ENCODE assay signal across 9 cellular contexts in the genomic region with DNA sequence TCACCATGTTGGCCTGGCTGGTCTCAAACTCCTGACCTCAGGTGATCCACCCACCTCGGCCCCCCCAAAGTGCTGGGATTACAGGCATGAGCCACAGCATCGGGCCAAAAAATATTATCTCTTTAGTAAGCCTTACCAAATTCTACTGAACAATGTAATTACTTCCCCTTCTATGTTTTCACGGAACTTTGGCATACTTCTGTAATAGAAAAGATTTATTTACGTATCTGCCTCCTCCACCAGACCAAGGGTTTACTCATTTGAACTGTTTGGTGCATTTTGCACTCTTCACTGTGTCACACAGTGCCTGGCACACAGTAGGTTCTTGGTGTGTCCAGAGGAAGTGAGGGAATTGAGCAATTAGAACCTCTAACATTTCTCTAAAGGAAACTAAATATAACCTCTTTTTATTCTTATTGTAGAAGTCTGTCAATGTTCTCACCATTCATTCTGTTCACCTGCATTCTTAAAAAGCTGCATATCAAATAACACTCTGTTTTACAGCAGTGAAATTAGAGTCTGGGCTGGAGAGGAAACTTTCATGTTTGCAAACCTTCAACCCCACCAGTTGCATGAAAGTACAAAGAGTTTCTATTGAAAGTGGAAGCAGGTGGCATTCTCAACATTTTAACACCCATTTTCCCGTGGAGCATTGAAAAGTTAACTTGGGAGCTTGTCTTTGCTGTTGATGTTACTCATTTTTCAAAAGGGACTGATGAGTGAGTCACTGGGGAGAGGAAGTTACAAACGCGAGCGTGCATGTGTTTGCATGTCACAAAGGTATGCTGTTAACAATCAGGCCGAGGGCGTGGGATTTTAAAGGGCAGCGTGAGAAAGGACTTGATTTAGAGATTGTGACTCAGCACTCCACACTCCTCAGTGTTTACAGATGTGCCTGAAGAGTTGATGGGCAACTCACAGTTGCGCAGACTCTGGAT.
DNase-seq lines count a peak whose midpoint lies in the region; ATAC-seq and TF ChIP-seq lines count a peak whose summit lies in the region.
"Had no signal": no experiment of that assay in that cellular context is flagged by ENCODE, and none has a peak within 500 bp of the region (broad histone marks: within the 10 kb centered on the region; RNA-seq: fewer than 3 reads in every experiment).

No MANE protein-coding gene starts in this region.

- no peak overlapping the region for H3K27ac Mint-ChIP-seq in activated T-cell treated with anti-CD3 and anti-CD28 coated beads, Interleukin-2, amount 50 U/mL, for 72 hours

- no peak overlapping the region for H3K4me3 Mint-ChIP-seq in activated T-cell treated with anti-CD3 and anti-CD28 coated beads, Interleukin-2, amount 50 U/mL, for 72 hours

- no peaks in the 10 kb centered on the region for H3K27me3 Mint-ChIP-seq in activated T-cell treated with anti-CD3 and anti-CD28 coated beads, Interleukin-2, amount 50 U/mL, for 72 hours (ENCODE audit: low read depth)

- ATAC-seq in HG03460 (IDR thresholded peaks at IDR 0.05; ENCODE audit: unreplicated experiment) = no peak
- no peak for ATAC-seq in activated T-cell treated with anti-CD3 and anti-CD28 coated beads, Interleukin-2, amount 50 U/mL, for 72 hours (replicated peaks in 1 of 2)

- no peak for TF ChIP-seq CTCF in cardiac fibroblast (IDR thresholded peaks at IDR 0.05; ENCODE audit: low read depth, low read length)

- no peaks in the 10 kb centered on the region for H3K36me3 Mint-ChIP-seq in activated T-cell treated with anti-CD3 and anti-CD28 coated beads, Interleukin-2, amount 50 U/mL, for 72 hours (ENCODE audit: insufficient read depth in 2 of 2)

- peak; percentile 23 for DNase-seq in DMS153 treated with DMSO at 0.1 percent for 48 hours (lab: John Stamatoyannopoulos, UW; ENCODE audit: unreplicated experiment)
- DNase-seq in M059J (ENCODE audit: low read depth) = peak; percentile 99
- DNase-seq in cardiac fibroblast (ENCODE audit: low read depth in 2 of 2) = peak; percentile 30 to 75
- DNase-seq in mucosa of gallbladder (ENCODE audit: low spot score) = peak; percentile 42
- no peak for DNase-seq in hepatic stellate cell (ENCODE audit: low spot score)
- DNase-seq in midbrain (lab: John Stamatoyannopoulos, UW) = no peak
- no peak for DNase-seq in activated T-cell treated with anti-CD3 and anti-CD28 coated beads, Interleukin-2, amount 50 U/mL, for 72 hours
- DNase-seq: NCI-H1092 had no signal

- H3K4me3 ChIP-seq in cardiac fibroblast (replicated peaks in 1 of 2; ENCODE audit: low read depth in 2 of 2, low read length in 2 of 2) = no peak overlapping the region

- H3K4me1 Mint-ChIP-seq in activated T-cell treated with anti-CD3 and anti-CD28 coated beads, Interleukin-2, amount 50 U/mL, for 72 hours (ENCODE audit: low read depth) = no peaks in the 10 kb centered on the region

- no peaks in the 10 kb centered on the region for H3K9me3 Mint-ChIP-seq in activated T-cell treated with anti-CD3 and anti-CD28 coated beads, Interleukin-2, amount 50 U/mL, for 72 hours

Comparison
In these comparisons a context has a peak if more than half of its experiments do, and no peak if none do; other contexts are left out.
1. DNase-seq: peak in DMS153 treated with DMSO at 0.1 percent for 48 hours (single experiment), M059J (single experiment), cardiac fibroblast (2 of 2) and mucosa of gallbladder (single experiment); none in hepatic stellate cell (single experiment), midbrain (single experiment) and activated T-cell treated with anti-CD3 and anti-CD28 coated beads, Interleukin-2, amount 50 U/mL, for 72 hours (0 of 2).